8 cellular contexts compared by ENCODE assay signal in genomic region chr18:11850821-11851155, GRCh38. TPM values are rescaled to one million over a fixed set of nuclear protein-coding genes. Genes with fewer than 3 reads are reported as not detected.
DNase-seq lines count a peak whose midpoint lies in the region; ATAC-seq, FAIRE-seq and TF ChIP-seq lines count a peak whose summit lies in the region.

No MANE protein-coding gene starts in this region.

- peak overlapping the region in 2 of 4 experiments; percentile 95 to 96; a peak in 4 of 7 replicates for H3K9ac ChIP-seq in H1 (replicated peaks in 1 of 4; ENCODE audit: extremely low read depth in 1 of 4, low read depth in 3 of 4, low read length in 3 of 4)
- peak overlapping the region; percentile 100 for H3K9ac ChIP-seq in muscle layer of colon (ENCODE audit: low read length)

- no peak for TF ChIP-seq EP300 in H1 (IDR thresholded peaks at IDR 0.05; ENCODE audit: borderline replicate concordance in 1 of 2, low read depth in 2 of 2, low read length in 2 of 2)

- no peak overlapping the region for H4K8ac ChIP-seq in H1 (ENCODE audit: extremely low read depth, insufficient read depth, low read length)

- no peak overlapping the region for H2BK120ac ChIP-seq in H1 (replicated peaks; ENCODE audit: low read depth, low read length)

- no peaks in the 10 kb centered on the region for H3K9me2 ChIP-seq in OCI-LY7 (ENCODE audit: insufficient read depth, low read length)

- no peak overlapping the region for H3K18ac ChIP-seq in H1 (ENCODE audit: extremely low read depth, low read length)

- H3K9me3 Mint-ChIP-seq in activated T-cell treated with anti-CD3 and anti-CD28 coated beads, Interleukin-2, amount 50 U/mL, for 72 hours: no peaks in the 10 kb centered on the region

- H3K4ac ChIP-seq in H1 (replicated peaks; ENCODE audit: insufficient read length, low read depth, low read length): no peak overlapping the region

- peaks cover 23% of the 10 kb centered on the region for H3K79me2 ChIP-seq in OCI-LY7 (ENCODE audit: insufficient read depth, low read depth, low read length)
- peaks cover 8 to 24% of the 10 kb centered on the region in 2 experiments; a peak in 3 of 4 replicates for H3K79me2 ChIP-seq in H1 (ENCODE audit: control insufficient read depth in 1 of 2, insufficient read depth in 2 of 2, low read length in 2 of 2)

- no peak overlapping the region for H2BK5ac ChIP-seq in H1 (ENCODE audit: low read depth, low read length)

- TF ChIP-seq CTCF in OCI-LY7 (conservative IDR thresholded peaks at IDR 0.05; ENCODE audit: low read length): no peak
- no peak for TF ChIP-seq CTCF in H1 (IDR thresholded peaks at IDR 0.05; ENCODE audit: control extremely low read depth in 1 of 3, insufficient read depth in 1 of 3, low read depth in 1 of 3, low read length in 3 of 3)

- H3K27me3 ChIP-seq in H1 (replicated peaks in 1 of 4; ENCODE audit: control insufficient read depth in 3 of 4, extremely low read depth in 1 of 4, insufficient read depth in 3 of 4, low read length in 3 of 4): no peaks in the 10 kb centered on the region
- no peaks in the 10 kb centered on the region for H3K27me3 ChIP-seq in muscle layer of colon (ENCODE audit: control insufficient read depth in 1 of 2, insufficient read depth in 2 of 2, low read length in 2 of 2)

- H2BK15ac ChIP-seq in H1 (ENCODE audit: low read length): no peak overlapping the region

- peaks cover 37% of the 10 kb centered on the region for H3K4me1 Mint-ChIP-seq in activated T-cell treated with anti-CD3 and anti-CD28 coated beads, Interleukin-2, amount 50 U/mL, for 72 hours (ENCODE audit: low read depth)

- peak overlapping the region; percentile 100 for H3K27ac Mint-ChIP-seq in activated T-cell treated with anti-CD3 and anti-CD28 coated beads, Interleukin-2, amount 50 U/mL, for 72 hours

- H3K4me3 Mint-ChIP-seq in activated T-cell treated with anti-CD3 and anti-CD28 coated beads, Interleukin-2, amount 50 U/mL, for 72 hours: peak overlapping the region; percentile 96 to 99

- H3K27ac ChIP-seq in OCI-LY7 (ENCODE audit: low read depth, low read length, poor library complexity, severe bottlenecking): peak overlapping the region; percentile 35
- H3K27ac ChIP-seq in H1 (ENCODE audit: low read depth, low read length): no peak overlapping the region
- peak overlapping the region; percentile 99 for H3K27ac ChIP-seq in muscle layer of colon (ENCODE audit: low read depth, low read length)

- no peak overlapping the region for H2BK20ac ChIP-seq in H1 (ENCODE audit: low read length)

- 0 out of 2 replicates have a peak, but pooled peaks cover 3% of the 10 kb centered on the region for H3K79me1 ChIP-seq in H1 (ENCODE audit: low read depth, low read length)

- no peak overlapping the region for H3K56ac ChIP-seq in H1 (replicated peaks; ENCODE audit: insufficient read length, low read depth, low read length)

- FAIRE-seq in H1 (lab: Jason Lieb, UNC): no peak

- H2BK12ac ChIP-seq in H1 (ENCODE audit: low read depth, low read length): no peak overlapping the region

- no peaks in the 10 kb centered on the region; the same call in 1 of the 2 replicates for H3K23me2 ChIP-seq in H1 (ENCODE audit: low read depth, low read length)

- H3K36me3 Mint-ChIP-seq in activated T-cell treated with anti-CD3 and anti-CD28 coated beads, Interleukin-2, amount 50 U/mL, for 72 hours (ENCODE audit: insufficient read depth in 2 of 2): peaks cover 2 to 7% of the 10 kb centered on the region in 2 donors

- CTCF ChIA-PET in OCI-LY7 (lab: Charles Lee; ENCODE audit: unreplicated experiment): no interaction called here
- CTCF ChIA-PET in H1 (lab: Charles Lee; ENCODE audit: partially characterized antibody): interaction anchor here (1.0 to 2.6 kb wide), 2 partner anchors 21 to 90 kb away, joined by 3 to 6 read pairs; no protein-coding TSS in a partner anchor

- no peak overlapping the region for H3K14ac ChIP-seq in H1 (ENCODE audit: insufficient read length)

- no peak overlapping the region for H4K5ac ChIP-seq in H1 (ENCODE audit: insufficient read length, low read depth, low read length)

- H3K23ac ChIP-seq in H1 (ENCODE audit: insufficient read length): no peak overlapping the region

- BruUV-seq in OCI-LY7 (replicated peaks; lab: Mats Ljungman, UMichigan): TSS peak; percentile 92

- no peak overlapping the region for H4K91ac ChIP-seq in H1 (replicated peaks; ENCODE audit: insufficient read length, low read length)

- TF ChIP-seq RAD21 in H1 (IDR thresholded peaks at IDR 0.05 in 1 of 2, conservative IDR thresholded peaks at IDR 0.05 in 1 of 2; ENCODE audit: low read depth in 2 of 2, low read length in 2 of 2): no peak

- peak overlapping the region; percentile 91 for H2AFZ ChIP-seq in OCI-LY7 (ENCODE audit: low read length)
- peak overlapping the region; percentile 68; the same call in 1 of the 2 replicates for H2AFZ ChIP-seq in H1 (ENCODE audit: low read length)

- POLR2A ChIA-PET in OCI-LY7 (lab: Charles Lee): interaction anchor here (0.6 to 1.4 kb wide), 5 partner anchors 8 to 1325 kb away, joined by 3 to 4 read pairs (median 3); partner anchors contain the start of gene NAPG
- POLR2A ChIA-PET in H1 (lab: Charles Lee; ENCODE audit: partially characterized antibody): interaction anchor here (0.9 to 1.5 kb wide), 3 partner anchors 10 to 41 kb away, joined by 3 to 5 read pairs (median 3); no protein-coding TSS in a partner anchor

- no peak for DNase-seq in activated T-cell treated with anti-CD3 and anti-CD28 coated beads, Interleukin-2, amount 50 U/mL, for 72 hours
- no peak for DNase-seq in activated T-cell treated with anti-CD3 and anti-CD28 coated beads, Interleukin-2, amount 50 U/mL, for 1 hour
- no peak for DNase-seq in OCI-LY7 (ENCODE audit: low spot score)
- no peak for DNase-seq in H1 (ENCODE audit: low read depth in 1 of 2, low spot score in 2 of 2)
- no peak for DNase-seq in COLO668 (lab: John Stamatoyannopoulos, UW; ENCODE audit: unreplicated experiment)
- no peak for DNase-seq in NCI-H187 treated with DMSO at 0.1 percent for 48 hours (lab: John Stamatoyannopoulos, UW)

- H3K4me3 ChIP-seq in OCI-LY7 (ENCODE audit: low read depth, low read length, poor library complexity, severe bottlenecking) (peak overlapping the region; percentile 90), H1 (ENCODE audit: extremely low read depth in 1 of 4, insufficient read depth in 2 of 4, low read depth in 3 of 4, low read length in 4 of 4) (peak overlapping the region; percentile 90 to 100 (median 95)), muscle layer of colon (ENCODE audit: low read depth in 1 of 2, low read length in 2 of 2) (peak overlapping the region; percentile 90 to 100)

- 21% methylated on average over 10 of the region's 10 CpGs; no CpG with 5 or more reads in 1 of the 2 experiments for WGBS in H1 (ENCODE audit: extremely low coverage in 1 of 2, insufficient coverage in 1 of 2, insufficient read length in 1 of 2, insufficient replicate concordance in 2 of 2, low coverage in 1 of 2, low lambda C conversion rate in 2 of 2, missing lambda C conversion rate in 1 of 2), 2 experiments

- H3K4me1 ChIP-seq in OCI-LY7 (ENCODE audit: insufficient read depth, low read length, poor library complexity, severe bottlenecking) (peaks cover 25% of the 10 kb centered on the region), H1 (replicated peaks in 1 of 4; ENCODE audit: control insufficient read depth in 3 of 4, insufficient read depth in 4 of 4, low read length in 3 of 4) (peaks cover 3 to 5% (median 4%) of the 10 kb centered on the region in 4 experiments; a peak in 5 of 7 replicates), muscle layer of colon (ENCODE audit: insufficient read depth, low read length) (peaks cover 27% of the 10 kb centered on the region)

- H2AK5ac ChIP-seq in H1 (ENCODE audit: low read depth, low read length): no peak overlapping the region

- H3K9me3 ChIP-seq in OCI-LY7 (ENCODE audit: low read length) (no peaks in the 10 kb centered on the region), H1 (ENCODE audit: insufficient read depth in 2 of 2, low read depth in 1 of 2, low read length in 1 of 2) (no peaks in the 10 kb centered on the region), muscle layer of colon (ENCODE audit: low read length) (no peaks in the 10 kb centered on the region)

- H3K4me2 ChIP-seq in OCI-LY7 (ENCODE audit: low read length): peak overlapping the region; percentile 86
- H3K4me2 ChIP-seq in H1 (ENCODE audit: insufficient read depth in 1 of 2, low read depth in 2 of 2, low read length in 2 of 2): peak overlapping the region; percentile 60 to 79

- no peaks in the 10 kb centered on the region for H3K27me3 Mint-ChIP-seq in activated T-cell treated with anti-CD3 and anti-CD28 coated beads, Interleukin-2, amount 50 U/mL, for 72 hours (ENCODE audit: low read depth)

- no peak for TF ChIP-seq POLR2A in H1 (IDR thresholded peaks at IDR 0.05; ENCODE audit: control extremely low read depth in 1 of 2, low read depth in 2 of 2, low read length in 2 of 2)

- peaks cover 15% of the 10 kb centered on the region; the same call in 1 of the 2 replicates for H4K20me1 ChIP-seq in OCI-LY7 (ENCODE audit: insufficient read depth, low read length)
- peaks cover 0 to 9% of the 10 kb centered on the region in 2 experiments for H4K20me1 ChIP-seq in H1 (replicated peaks in 1 of 2; ENCODE audit: control insufficient read depth in 1 of 2, insufficient read depth in 2 of 2, low read length in 2 of 2)

- intact Hi-C loops in OCI-LY7 (cut with micrococcal nuclease; ENCODE audit: unreplicated experiment): loop anchor here (1.0 to 5.0 kb wide), 3 partner anchors 58 to 202 kb away; partner anchors contain the start of genes IMPA2 and MPPE1

- peak; percentile 27 to 48 for ATAC-seq in activated T-cell treated with anti-CD3 and anti-CD28 coated beads, Interleukin-2, amount 50 U/mL, for 72 hours (replicated peaks in 1 of 2)
- peak; percentile 16 for ATAC-seq in HG03025 (IDR thresholded peaks at IDR 0.05; ENCODE audit: low FRiP score, unreplicated experiment)

- H3K36me3 ChIP-seq in OCI-LY7 (ENCODE audit: insufficient read depth, low read length) (no peaks in the 10 kb centered on the region), H1 (ENCODE audit: control insufficient read depth in 2 of 4, insufficient read depth in 4 of 4, low read length in 3 of 4) (no peaks in the 10 kb centered on the region), muscle layer of colon (ENCODE audit: insufficient read depth, low read length) (peaks cover 4% of the 10 kb centered on the region)

RNA-seq across cellular contexts. Expression of gene CHMP1B, which starts 0.4 kb away (rescaled TPM):
- 10 to 100 TPM; 29.8 to 31.3 TPM for total RNA-seq in activated T-cell treated with anti-CD3 and anti-CD28 coated beads, Interleukin-2, amount 50 U/mL, for 72 hours
- total RNA-seq in OCI-LY7 (2014; rRNA removed; shearing (Covaris generic)): 29.3 and 31.5 TPM in 2 replicates
- total RNA-seq in OCI-LY7 (2022): 24.2 and 28.6 TPM in 2 replicates
- 42.8 and 43.2 TPM in 2 replicates for total RNA-seq in H1 (2021; fragmentation: NEBNext Ultra II Directional; extraction: Animal tissue kit (Norgen Biotek cat#: 25700))
- 30.5 and 32.3 TPM in 2 replicates for polyA plus RNA-seq in H1 (2011; rRNA removed)
- polyA plus RNA-seq in H1 (2011; cell fraction: cytosol; rRNA removed): 47.4 TPM
- polyA plus RNA-seq in H1 (2011; cell fraction: nucleus; rRNA removed): 20.3 TPM
- polyA plus RNA-seq in H1 (2012, experiment 1 of 2): 31.2 to 43.4 TPM (median 35.0 TPM) in 4 replicates
- polyA plus RNA-seq in H1 (2012, experiment 2 of 2): 9.4 TPM
- 30.5 TPM for polyA plus RNA-seq in H1 (2013, experiment 1 of 2)
- 30.2 TPM for polyA plus RNA-seq in H1 (2013, experiment 2 of 2)
- 20.1 and 22.6 TPM in 2 replicates for polyA minus RNA-seq in H1 (2011; rRNA and poly(A)+ RNA removed)
- polyA minus RNA-seq in H1 (2011; cell fraction: cytosol; rRNA and poly(A)+ RNA removed): 14.7 TPM
- 16.3 TPM for polyA minus RNA-seq in H1 (2011; cell fraction: nucleus; rRNA and poly(A)+ RNA removed)

RNA-seq across cellular contexts. Expression of gene MPPE1, which starts 57.3 kb away (rescaled TPM):
- 10 to 100 TPM; 43.5 to 61.2 TPM for total RNA-seq in activated T-cell treated with anti-CD3 and anti-CD28 coated beads, Interleukin-2, amount 50 U/mL, for 72 hours
- total RNA-seq in OCI-LY7 (2014; rRNA removed; shearing (Covaris generic)): 26.5 and 32.5 TPM in 2 replicates
- 40.1 and 53.0 TPM in 2 replicates for total RNA-seq in OCI-LY7 (2022)
- 20.9 and 22.1 TPM in 2 replicates for total RNA-seq in H1 (2021; fragmentation: NEBNext Ultra II Directional; extraction: Animal tissue kit (Norgen Biotek cat#: 25700))
- polyA plus RNA-seq in H1 (2011; rRNA removed): 13.1 and 13.7 TPM in 2 replicates
- 16.8 TPM for polyA plus RNA-seq in H1 (2011; cell fraction: cytosol; rRNA removed)
- 38.3 TPM for polyA plus RNA-seq in H1 (2011; cell fraction: nucleus; rRNA removed)
- polyA plus RNA-seq in H1 (2012, experiment 1 of 2): 18.6 to 29.5 TPM (median 24.5 TPM) in 4 replicates
- 7.4 TPM for polyA plus RNA-seq in H1 (2012, experiment 2 of 2)
- 17.2 TPM for polyA plus RNA-seq in H1 (2013, experiment 1 of 2)
- 16.3 TPM for polyA plus RNA-seq in H1 (2013, experiment 2 of 2)
- 10.2 and 15.1 TPM in 2 replicates for polyA minus RNA-seq in H1 (2011; rRNA and poly(A)+ RNA removed)
- polyA minus RNA-seq in H1 (2011; cell fraction: cytosol; rRNA and poly(A)+ RNA removed): 11.2 TPM
- 28.3 TPM for polyA minus RNA-seq in H1 (2011; cell fraction: nucleus; rRNA and poly(A)+ RNA removed)
